ENCODE assay signal across 1 cellular context in genomic region chr18:58536534-58537271, GRCh38.
TF ChIP-seq lines count a peak whose summit lies in the region.

No MANE protein-coding gene starts in this region.

TF ChIP-seq in GM12878, 131 proteins besides CTCF, POLR2A, EP300 and RAD21 (continued from another document):
- TF ChIP-seq MLLT1 (IDR thresholded peaks at IDR 0.05), result peak; percentile 87
- TF ChIP-seq NR2F1 (conservative IDR thresholded peaks at IDR 0.05), result no peak
- TF ChIP-seq POLR2AphosphoS5 (IDR thresholded peaks at IDR 0.05; ENCODE audit: low read length), result peak; percentile 86
- 0 out of 2 replicates have a peak, but pooled peaks have one; percentile 19 for TF ChIP-seq TBL1XR1 (IDR thresholded peaks at IDR 0.05; ENCODE audit: low read depth, low read length)
